Comparison of ENCODE assay signal across 1 cellular context in the genomic region with DNA sequence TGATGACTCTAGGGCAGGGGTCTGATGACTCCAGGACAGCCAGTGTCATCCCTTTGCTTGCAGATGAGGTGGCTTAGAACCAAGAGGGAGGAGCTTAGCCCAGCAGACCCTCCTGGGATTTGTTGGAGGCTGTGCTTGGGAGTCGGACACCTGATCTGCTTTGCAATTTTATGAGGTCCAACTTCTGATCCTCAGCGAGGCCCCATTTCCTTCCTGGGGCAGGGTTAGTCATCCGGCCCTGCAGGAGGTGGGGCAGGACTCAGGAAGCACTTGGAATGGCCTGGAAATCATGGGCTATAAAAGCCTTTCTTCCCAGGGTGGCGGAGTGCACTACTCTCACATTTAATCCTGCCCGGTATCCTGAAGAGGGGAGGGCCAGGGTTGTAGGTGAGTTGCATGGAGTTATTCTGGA.
TF ChIP-seq lines count a peak whose summit lies in the region.

No MANE protein-coding gene starts in this region.

TF ChIP-seq in HEK293, 187 proteins besides CTCF, POLR2A, EP300 and RAD21 (continued from another document):
- TF ChIP-seq ZNF629 (tag by site-specific recombination; IDR thresholded peaks at IDR 0.05) (peak; percentile 57; the same call in 1 of the 2 replicates), ZXDB (tag by site-specific recombination; IDR thresholded peaks at IDR 0.05) (peak; percentile 69; the same call in 1 of the 2 replicates), ZNF138 (tag by site-specific recombination; IDR thresholded peaks at IDR 0.05; ENCODE audit: borderline replicate concordance) (no peak), ZNF626 (tag by site-specific recombination; IDR thresholded peaks at IDR 0.05) (no peak), ZNF335 (tag by site-specific recombination; conservative IDR thresholded peaks at IDR 0.05) (peak; percentile 43), IKZF3 (tag by site-specific recombination; IDR thresholded peaks at IDR 0.05) (peak; percentile 88), ZNF169 (tag by site-specific recombination; IDR thresholded peaks at IDR 0.05) (no peak), ZNF416 (tag by site-specific recombination; IDR thresholded peaks at IDR 0.05) (no peak), ZNF660 (tag by site-specific recombination; IDR thresholded peaks at IDR 0.05) (0 out of 2 replicates have a peak, but pooled peaks have one; percentile 77), ZNF23 (tag by site-specific recombination; IDR thresholded peaks at IDR 0.05; ENCODE audit: borderline replicate concordance) (peak; percentile 54; the same call in 1 of the 2 replicates), ZNF112 (tag by site-specific recombination; IDR thresholded peaks at IDR 0.05) (no peak), KLF10 (tag by site-specific recombination; IDR thresholded peaks at IDR 0.05) (no peak; the same call in 1 of the 2 replicates), ZNF555 (tag by site-specific recombination; conservative IDR thresholded peaks at IDR 0.05) (no peak), ZFHX2 (tag by site-specific recombination; conservative IDR thresholded peaks at IDR 0.05) (no peak), ZNF776 (tag by site-specific recombination; IDR thresholded peaks at IDR 0.05; ENCODE audit: borderline replicate concordance) (no peak), WT1 (tag by site-specific recombination; IDR thresholded peaks at IDR 0.05) (peak; percentile 59), SP2 (tag by site-specific recombination; IDR thresholded peaks at IDR 0.05) (peak; percentile 24; the same call in 1 of the 2 replicates), ZNF501 (tag by site-specific recombination; IDR thresholded peaks at IDR 0.05) (peak; percentile 61; the same call in 1 of the 2 replicates), ZNF549 (tag by site-specific recombination; IDR thresholded peaks at IDR 0.05) (no peak), ZBTB11 (tag by site-specific recombination; conservative IDR thresholded peaks at IDR 0.05; ENCODE audit: low read depth) (no peak), ZNF530 (tag by site-specific recombination; IDR thresholded peaks at IDR 0.05; ENCODE audit: low read depth) (no peak), ZNF341 (tag by site-specific recombination; IDR thresholded peaks at IDR 0.05; ENCODE audit: low read depth) (peak; percentile 82), ZNF843 (tag by site-specific recombination; IDR thresholded peaks at IDR 0.05) (peak; percentile 84), SP7 (tag by site-specific recombination; IDR thresholded peaks at IDR 0.05) (peak; percentile 91), HIC1 (tag by site-specific recombination; IDR thresholded peaks at IDR 0.05) (peak; percentile 74), KLF16 (tag by site-specific recombination; IDR thresholded peaks at IDR 0.05) (no peak), ZNF366 (tag by site-specific recombination; conservative IDR thresholded peaks at IDR 0.05) (peak; percentile 76), ZNF692 (tag by site-specific recombination; IDR thresholded peaks at IDR 0.05) (peak; percentile 29; the same call in 1 of the 2 replicates), ZSCAN18 (tag by site-specific recombination; IDR thresholded peaks at IDR 0.05) (no peak), ZNF426 (tag by site-specific recombination; IDR thresholded peaks at IDR 0.05) (no peak), ZNF621 (tag by site-specific recombination; IDR thresholded peaks at IDR 0.05) (no peak), SCRT1 (tag by site-specific recombination; IDR thresholded peaks at IDR 0.05; ENCODE audit: borderline replicate concordance) (no peak), ZNF266 (tag by site-specific recombination; IDR thresholded peaks at IDR 0.05; ENCODE audit: low read depth) (no peak), ZNF558 (tag by site-specific recombination; IDR thresholded peaks at IDR 0.05) (no peak), ZNF600 (tag by site-specific recombination; IDR thresholded peaks at IDR 0.05) (peak; percentile 85), ZNF785 (tag by site-specific recombination; IDR thresholded peaks at IDR 0.05) (no peak)
- TF ChIP-seq, protein P1, sequence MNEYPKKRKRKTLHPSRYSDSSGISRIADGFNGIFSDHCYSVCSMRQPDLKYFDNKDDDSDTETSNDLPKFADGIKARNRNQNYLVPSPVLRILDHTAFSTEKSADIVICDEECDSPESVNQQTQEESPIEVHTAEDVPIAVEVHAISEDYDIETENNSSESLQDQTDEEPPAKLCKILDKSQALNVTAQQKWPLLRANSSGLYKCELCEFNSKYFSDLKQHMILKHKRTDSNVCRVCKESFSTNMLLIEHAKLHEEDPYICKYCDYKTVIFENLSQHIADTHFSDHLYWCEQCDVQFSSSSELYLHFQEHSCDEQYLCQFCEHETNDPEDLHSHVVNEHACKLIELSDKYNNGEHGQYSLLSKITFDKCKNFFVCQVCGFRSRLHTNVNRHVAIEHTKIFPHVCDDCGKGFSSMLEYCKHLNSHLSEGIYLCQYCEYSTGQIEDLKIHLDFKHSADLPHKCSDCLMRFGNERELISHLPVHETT (tag by site-specific recombination; IDR thresholded peaks at IDR 0.05): 0 out of 2 replicates have a peak, but pooled peaks have one; percentile 11
